1 cellular context compared by ENCODE assay signal in the genomic region with DNA sequence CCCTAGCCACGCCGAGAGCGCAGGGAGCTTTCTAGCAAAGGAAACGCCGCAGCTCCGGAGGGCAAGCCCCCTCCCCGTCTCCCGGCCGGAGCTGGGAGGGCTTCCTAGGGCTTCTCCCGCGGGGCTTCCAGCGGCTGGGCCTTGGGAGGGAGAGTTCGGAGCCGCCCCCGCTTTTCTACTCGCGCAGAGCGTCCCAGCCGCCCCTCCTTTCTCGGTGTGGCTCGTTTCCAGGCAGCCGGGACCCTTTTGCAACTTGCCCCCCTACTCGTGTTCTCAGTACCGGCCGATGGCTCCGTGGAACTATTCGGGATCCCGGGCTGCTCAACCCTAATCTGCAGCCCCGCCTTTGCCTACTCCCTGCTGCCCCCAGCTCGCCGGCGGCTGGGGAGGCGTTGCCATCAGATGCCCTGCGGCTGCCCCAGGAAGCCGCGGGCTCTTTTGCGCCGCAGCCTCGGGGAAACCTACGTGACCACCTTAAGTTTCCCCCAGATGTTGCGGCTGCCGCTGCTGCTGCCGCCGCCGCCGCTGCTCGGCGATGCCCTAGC.
A peak's percentile ranks its signal among the peaks of the same experiment; 100 is the strongest.
TF ChIP-seq lines count a peak whose summit lies in the region.

No MANE protein-coding gene starts in this region.

TF ChIP-seq in HEK293, 187 proteins besides CTCF, POLR2A, EP300 and RAD21 (continued from another document):
- TF ChIP-seq, protein P1, sequence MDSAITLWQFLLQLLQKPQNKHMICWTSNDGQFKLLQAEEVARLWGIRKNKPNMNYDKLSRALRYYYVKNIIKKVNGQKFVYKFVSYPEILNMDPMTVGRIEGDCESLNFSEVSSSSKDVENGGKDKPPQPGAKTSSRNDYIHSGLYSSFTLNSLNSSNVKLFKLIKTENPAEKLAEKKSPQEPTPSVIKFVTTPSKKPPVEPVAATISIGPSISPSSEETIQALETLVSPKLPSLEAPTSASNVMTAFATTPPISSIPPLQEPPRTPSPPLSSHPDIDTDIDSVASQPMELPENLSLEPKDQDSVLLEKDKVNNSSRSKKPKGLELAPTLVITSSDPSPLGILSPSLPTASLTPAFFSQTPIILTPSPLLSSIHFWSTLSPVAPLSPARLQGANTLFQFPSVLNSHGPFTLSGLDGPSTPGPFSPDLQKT (IDR thresholded peaks at IDR 0.05; ENCODE audit: borderline replicate concordance, low read depth, low read length), result no peak
- TF ChIP-seq GLI2 (tag by site-specific recombination; IDR thresholded peaks at IDR 0.05; ENCODE audit: borderline replicate concordance, low read depth) (no peak), FEZF1 (tag by site-specific recombination; IDR thresholded peaks at IDR 0.05) (0 out of 2 replicates have a peak, but pooled peaks have one; percentile 5), MEIS1 (CRISPR knock-in tag; IDR thresholded peaks at IDR 0.05; ENCODE audit: borderline replicate concordance) (no peak), SP2 (tag by site-specific recombination; IDR thresholded peaks at IDR 0.05) (peak; percentile 68), ZNF23 (tag by site-specific recombination; IDR thresholded peaks at IDR 0.05; ENCODE audit: borderline replicate concordance) (no peak), ZNF19 (tag by site-specific recombination; IDR thresholded peaks at IDR 0.05; ENCODE audit: low read depth) (no peak), GLIS1 (tag by site-specific recombination; IDR thresholded peaks at IDR 0.05) (peak; percentile 59; the same call in 1 of the 2 replicates), ZNF529 (tag by site-specific recombination; IDR thresholded peaks at IDR 0.05; ENCODE audit: insufficient replicate concordance) (no peak), ZNF560 (tag by site-specific recombination; IDR thresholded peaks at IDR 0.05; ENCODE audit: borderline replicate concordance) (no peak), ZNF24 (tag by site-specific recombination; IDR thresholded peaks at IDR 0.05) (no peak), ZNF830 (tag by site-specific recombination; IDR thresholded peaks at IDR 0.05; ENCODE audit: low read depth) (no peak), ZNF2 (tag by site-specific recombination; IDR thresholded peaks at IDR 0.05) (no peak), ZNF585B (tag by site-specific recombination; IDR thresholded peaks at IDR 0.05) (no peak), ZNF266 (tag by site-specific recombination; IDR thresholded peaks at IDR 0.05; ENCODE audit: low read depth) (no peak), GLIS2 (tag by site-specific recombination; IDR thresholded peaks at IDR 0.05) (peak; percentile 89), ZNF175 (tag by site-specific recombination; IDR thresholded peaks at IDR 0.05) (no peak), HOXC10 (CRISPR knock-in tag; IDR thresholded peaks at IDR 0.05) (no peak), ZNF670 (tag by site-specific recombination; IDR thresholded peaks at IDR 0.05; ENCODE audit: low read depth) (no peak), IKZF3 (tag by site-specific recombination; IDR thresholded peaks at IDR 0.05) (peak; percentile 78; the same call in 1 of the 2 replicates), KLF10 (tag by site-specific recombination; IDR thresholded peaks at IDR 0.05) (0 out of 2 replicates have a peak, but pooled peaks have one; percentile 8), KLF16 (tag by site-specific recombination; IDR thresholded peaks at IDR 0.05) (no peak)
- TF ChIP-seq, protein P2, sequence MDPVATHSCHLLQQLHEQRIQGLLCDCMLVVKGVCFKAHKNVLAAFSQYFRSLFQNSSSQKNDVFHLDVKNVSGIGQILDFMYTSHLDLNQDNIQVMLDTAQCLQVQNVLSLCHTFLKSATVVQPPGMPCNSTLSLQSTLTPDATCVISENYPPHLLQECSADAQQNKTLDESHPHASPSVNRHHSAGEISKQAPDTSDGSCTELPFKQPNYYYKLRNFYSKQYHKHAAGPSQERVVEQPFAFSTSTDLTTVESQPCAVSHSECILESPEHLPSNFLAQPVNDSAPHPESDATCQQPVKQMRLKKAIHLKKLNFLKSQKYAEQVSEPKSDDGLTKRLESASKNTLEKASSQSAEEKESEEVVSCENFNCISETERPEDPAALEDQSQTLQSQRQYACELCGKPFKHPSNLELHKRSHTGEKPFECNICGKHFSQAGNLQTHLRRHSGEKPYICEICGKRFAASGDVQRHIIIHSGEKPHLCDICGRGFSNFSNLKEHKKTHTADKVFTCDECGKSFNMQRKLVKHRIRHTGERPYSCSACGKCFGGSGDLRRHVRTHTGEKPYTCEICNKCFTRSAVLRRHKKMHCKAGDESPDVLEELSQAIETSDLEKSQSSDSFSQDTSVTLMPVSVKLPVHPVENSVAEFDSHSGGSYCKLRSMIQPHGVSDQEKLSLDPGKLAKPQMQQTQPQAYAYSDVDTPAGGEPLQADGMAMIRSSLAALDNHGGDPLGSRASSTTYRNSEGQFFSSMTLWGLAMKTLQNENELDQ (tag by site-specific recombination; IDR thresholded peaks at IDR 0.05; ENCODE audit: low read depth), result no peak
- TF ChIP-seq, protein P3, sequence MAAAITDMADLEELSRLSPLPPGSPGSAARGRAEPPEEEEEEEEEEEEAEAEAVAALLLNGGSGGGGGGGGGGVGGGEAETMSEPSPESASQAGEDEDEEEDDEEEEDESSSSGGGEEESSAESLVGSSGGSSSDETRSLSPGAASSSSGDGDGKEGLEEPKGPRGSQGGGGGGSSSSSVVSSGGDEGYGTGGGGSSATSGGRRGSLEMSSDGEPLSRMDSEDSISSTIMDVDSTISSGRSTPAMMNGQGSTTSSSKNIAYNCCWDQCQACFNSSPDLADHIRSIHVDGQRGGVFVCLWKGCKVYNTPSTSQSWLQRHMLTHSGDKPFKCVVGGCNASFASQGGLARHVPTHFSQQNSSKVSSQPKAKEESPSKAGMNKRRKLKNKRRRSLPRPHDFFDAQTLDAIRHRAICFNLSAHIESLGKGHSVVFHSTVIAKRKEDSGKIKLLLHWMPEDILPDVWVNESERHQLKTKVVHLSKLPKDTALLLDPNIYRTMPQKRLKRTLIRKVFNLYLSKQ (tag by site-specific recombination; IDR thresholded peaks at IDR 0.05; ENCODE audit: borderline replicate concordance), result no peak
- TF ChIP-seq, protein P4, sequence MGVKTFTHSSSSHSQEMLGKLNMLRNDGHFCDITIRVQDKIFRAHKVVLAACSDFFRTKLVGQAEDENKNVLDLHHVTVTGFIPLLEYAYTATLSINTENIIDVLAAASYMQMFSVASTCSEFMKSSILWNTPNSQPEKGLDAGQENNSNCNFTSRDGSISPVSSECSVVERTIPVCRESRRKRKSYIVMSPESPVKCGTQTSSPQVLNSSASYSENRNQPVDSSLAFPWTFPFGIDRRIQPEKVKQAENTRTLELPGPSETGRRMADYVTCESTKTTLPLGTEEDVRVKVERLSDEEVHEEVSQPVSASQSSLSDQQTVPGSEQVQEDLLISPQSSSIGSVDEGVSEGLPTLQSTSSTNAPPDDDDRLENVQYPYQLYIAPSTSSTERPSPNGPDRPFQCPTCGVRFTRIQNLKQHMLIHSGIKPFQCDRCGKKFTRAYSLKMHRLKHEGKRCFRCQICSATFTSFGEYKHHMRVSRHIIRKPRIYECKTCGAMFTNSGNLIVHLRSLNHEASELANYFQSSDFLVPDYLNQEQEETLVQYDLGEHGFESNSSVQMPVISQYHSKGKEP (tag by site-specific recombination; IDR thresholded peaks at IDR 0.05), result no peak
- TF ChIP-seq, protein P5, sequence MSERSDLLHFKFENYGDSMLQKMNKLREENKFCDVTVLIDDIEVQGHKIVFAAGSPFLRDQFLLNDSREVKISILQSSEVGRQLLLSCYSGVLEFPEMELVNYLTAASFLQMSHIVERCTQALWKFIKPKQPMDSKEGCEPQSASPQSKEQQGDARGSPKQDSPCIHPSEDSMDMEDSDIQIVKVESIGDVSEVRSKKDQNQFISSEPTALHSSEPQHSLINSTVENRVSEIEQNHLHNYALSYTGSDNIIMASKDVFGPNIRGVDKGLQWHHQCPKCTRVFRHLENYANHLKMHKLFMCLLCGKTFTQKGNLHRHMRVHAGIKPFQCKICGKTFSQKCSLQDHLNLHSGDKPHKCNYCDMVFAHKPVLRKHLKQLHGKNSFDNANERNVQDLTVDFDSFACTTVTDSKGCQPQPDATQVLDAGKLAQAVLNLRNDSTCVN (tag by site-specific recombination; optimal IDR thresholded peaks at IDR 0.05), result no peak
- TF ChIP-seq, protein P6, sequence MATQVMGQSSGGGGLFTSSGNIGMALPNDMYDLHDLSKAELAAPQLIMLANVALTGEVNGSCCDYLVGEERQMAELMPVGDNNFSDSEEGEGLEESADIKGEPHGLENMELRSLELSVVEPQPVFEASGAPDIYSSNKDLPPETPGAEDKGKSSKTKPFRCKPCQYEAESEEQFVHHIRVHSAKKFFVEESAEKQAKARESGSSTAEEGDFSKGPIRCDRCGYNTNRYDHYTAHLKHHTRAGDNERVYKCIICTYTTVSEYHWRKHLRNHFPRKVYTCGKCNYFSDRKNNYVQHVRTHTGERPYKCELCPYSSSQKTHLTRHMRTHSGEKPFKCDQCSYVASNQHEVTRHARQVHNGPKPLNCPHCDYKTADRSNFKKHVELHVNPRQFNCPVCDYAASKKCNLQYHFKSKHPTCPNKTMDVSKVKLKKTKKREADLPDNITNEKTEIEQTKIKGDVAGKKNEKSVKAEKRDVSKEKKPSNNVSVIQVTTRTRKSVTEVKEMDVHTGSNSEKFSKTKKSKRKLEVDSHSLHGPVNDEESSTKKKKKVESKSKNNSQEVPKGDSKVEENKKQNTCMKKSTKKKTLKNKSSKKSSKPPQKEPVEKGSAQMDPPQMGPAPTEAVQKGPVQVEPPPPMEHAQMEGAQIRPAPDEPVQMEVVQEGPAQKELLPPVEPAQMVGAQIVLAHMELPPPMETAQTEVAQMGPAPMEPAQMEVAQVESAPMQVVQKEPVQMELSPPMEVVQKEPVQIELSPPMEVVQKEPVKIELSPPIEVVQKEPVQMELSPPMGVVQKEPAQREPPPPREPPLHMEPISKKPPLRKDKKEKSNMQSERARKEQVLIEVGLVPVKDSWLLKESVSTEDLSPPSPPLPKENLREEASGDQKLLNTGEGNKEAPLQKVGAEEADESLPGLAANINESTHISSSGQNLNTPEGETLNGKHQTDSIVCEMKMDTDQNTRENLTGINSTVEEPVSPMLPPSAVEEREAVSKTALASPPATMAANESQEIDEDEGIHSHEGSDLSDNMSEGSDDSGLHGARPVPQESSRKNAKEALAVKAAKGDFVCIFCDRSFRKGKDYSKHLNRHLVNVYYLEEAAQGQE (tag by site-specific recombination; IDR thresholded peaks at IDR 0.05), result no peak
TF ChIP-seq in HEK293: peak in this region for 12.
